Comparison of ENCODE assay signal across 28 cellular contexts in genomic region chr6:149265945-149266344, GRCh38.
"Had no signal": no experiment of that assay in that cellular context is flagged by ENCODE, and none has a peak within 500 bp of the region (broad histone marks: within the 10 kb centered on the region; RNA-seq: fewer than 3 reads in every experiment).

No MANE protein-coding gene starts in this region.

- H3K36me3 Mint-ChIP-seq: stimulated activated effector memory CD8-positive, alpha-beta T cell treated with anti-CD3 and anti-CD28 coated beads, Interleukin-12 subunit alpha, Interleukin-12 subunit beta, amount 100 ng/mL, for 72 hours; T-cell had no signal

- H3K36me3 ChIP-seq: brain microvascular endothelial cell, neutrophil, stomach, thyroid gland, upper lobe of left lung, vagina had no signal

- H3K9me3 ChIP-seq: neutrophil, stomach, thyroid gland, upper lobe of left lung, vagina had no signal

- H3K4me3 ChIP-seq: coronary artery, skin epidermis, stomach, thyroid gland, upper lobe of left lung, vagina had no signal

- ATAC-seq: activated naive CD4-positive, alpha-beta T cell treated with anti-CD3 and anti-CD28 coated beads, Interleukin-2, amount 50 U/mL, for 72 hours; activated T-cell treated with anti-CD3 and anti-CD28 coated beads, Interleukin-2, amount 50 U/mL, for 4 hours; esophagus mucosa; left cardiac atrium; left ventricle myocardium superior; sciatic nerve; stimulated activated effector memory CD8-positive, alpha-beta T cell treated with anti-CD3 and anti-CD28 coated beads, Interleukin-12 subunit alpha, Interleukin-12 subunit beta, amount 100 ng/mL, for 72 hours; T-cell had no signal

- H3K4me3 Mint-ChIP-seq: activated CD4-positive, alpha-beta memory T cell treated with anti-CD3 and anti-CD28 coated beads, Interleukin-2, amount 10 ng/mL, durations not matched to agents 7 days and 5 days; activated T-cell treated with anti-CD3 and anti-CD28 coated beads, Interleukin-2, amount 50 U/mL, for 4 hours; nephron progenitor cell; stimulated activated effector memory CD8-positive, alpha-beta T cell treated with anti-CD3 and anti-CD28 coated beads, Interleukin-12 subunit alpha, Interleukin-12 subunit beta, amount 100 ng/mL, for 72 hours; T-helper 2 cell treated with Interferon-gamma antibody and Interleukin-4, amounts not matched to agents 5 μg/mL and 100 μg/mL, for 36 hours had no signal

- H3K27me3 ChIP-seq: brain microvascular endothelial cell, neutrophil, thyroid gland, upper lobe of left lung, vagina had no signal

- H3K27me3 Mint-ChIP-seq: T-cell had no signal

- H3K27ac Mint-ChIP-seq: activated CD4-positive, alpha-beta memory T cell treated with anti-CD3 and anti-CD28 coated beads, Interleukin-2, amount 10 ng/mL, durations not matched to agents 7 days and 5 days; activated naive CD4-positive, alpha-beta T cell treated with anti-CD3 and anti-CD28 coated beads, Interleukin-2, amount 50 U/mL, for 72 hours; nephron progenitor cell; progenitor cell of endocrine pancreas; stimulated activated effector memory CD8-positive, alpha-beta T cell treated with anti-CD3 and anti-CD28 coated beads, Interleukin-12 subunit alpha, Interleukin-12 subunit beta, amount 100 ng/mL, for 72 hours; T-helper 2 cell treated with Interferon-gamma antibody and Interleukin-4, amounts not matched to agents 5 μg/mL and 100 μg/mL, for 36 hours had no signal

- H3K9me3 Mint-ChIP-seq: activated T-cell treated with anti-CD3 and anti-CD28 coated beads, Interleukin-2, amount 50 U/mL, for 4 hours; nephron progenitor cell; stimulated activated effector memory CD8-positive, alpha-beta T cell treated with anti-CD3 and anti-CD28 coated beads, Interleukin-12 subunit alpha, Interleukin-12 subunit beta, amount 100 ng/mL, for 72 hours; T-cell had no signal

- H3K27ac ChIP-seq: brain microvascular endothelial cell, coronary artery, stomach, thyroid gland, upper lobe of left lung, vagina had no signal

- H3K4me1 ChIP-seq: stomach, thyroid gland, upper lobe of left lung, vagina had no signal

- DNase-seq: activated CD4-positive, alpha-beta memory T cell treated with anti-CD3 and anti-CD28 coated beads, Interleukin-2, amount 10 ng/mL, durations not matched to agents 7 days and 5 days; activated CD4-positive, alpha-beta T cell treated with anti-CD3 and anti-CD28 coated beads for 48 hours; activated naive CD4-positive, alpha-beta T cell; activated T-cell treated with anti-CD3 and anti-CD28 coated beads, Interleukin-2, amount 50 U/mL, for 4 hours; amniotic stem cell; brain microvascular endothelial cell; foreskin fibroblast; head of caudate nucleus; hippocampal formation; left cardiac atrium; left ventricle myocardium superior; nephron progenitor cell; retina; stimulated activated CD4-positive, alpha-beta T cell treated with anti-CD3 and anti-CD28 coated beads, Interleukin-4, amount 100 ng/mL, for 24 hours; stomach; T-cell; thyroid gland had no signal
